ENCODE assay signal across 8 cellular contexts in genomic region chr19:57363734-57364181, GRCh38. TPM values are rescaled to one million over a fixed set of nuclear protein-coding genes. Genes with fewer than 3 reads are reported as not detected.
DNase-seq lines count a peak whose midpoint lies in the region; ATAC-seq, FAIRE-seq and TF ChIP-seq lines count a peak whose summit lies in the region.

No MANE protein-coding gene starts in this region.

- H3K4me3 Mint-ChIP-seq in stimulated activated memory B cell treated with anti-CD40 and anti-IgM and Interleukin-4, amounts not matched to agents 10 μg/mL and 1 μg/mL and 100 μg/mL, for 72 hours: peak overlapping the region; percentile 95

- H4K20me1 ChIP-seq in GM12878 (ENCODE audit: control insufficient read depth, insufficient read depth) (no peaks in the 10 kb centered on the region), keratinocyte (ENCODE audit: control insufficient read depth, extremely low read depth, insufficient read depth, low read length) (no peaks in the 10 kb centered on the region)

- TF ChIP-seq CTCF in GM12878 (IDR thresholded peaks at IDR 0.05 in 2 of 3, conservative IDR thresholded peaks at IDR 0.05 in 1 of 3; ENCODE audit: control insufficient read depth in 2 of 3, extremely low read depth in 1 of 3, insufficient read depth in 1 of 3, low read depth in 3 of 3, low read length in 3 of 3) (no peak), keratinocyte (optimal IDR thresholded peaks at IDR 0.05 in 1 of 3, IDR thresholded peaks at IDR 0.05 in 1 of 3, conservative IDR thresholded peaks at IDR 0.05 in 1 of 3; ENCODE audit: extremely low read depth in 1 of 3, insufficient read depth in 2 of 3, low read length in 3 of 3) (no peak)

- H3K79me2 ChIP-seq in GM12878 (ENCODE audit: control insufficient read depth, insufficient read depth, low read length) (peaks cover 5% of the 10 kb centered on the region), keratinocyte (ENCODE audit: control insufficient read depth, insufficient read depth, low read length) (peaks cover 17% of the 10 kb centered on the region)

- H3K27me3 ChIP-seq in GM12878 (replicated peaks in 1 of 2; ENCODE audit: control insufficient read depth in 2 of 2, insufficient read depth in 2 of 2, low read length in 1 of 2) (no peaks in the 10 kb centered on the region), keratinocyte (ENCODE audit: control insufficient read depth, extremely low read depth, insufficient read depth, low read length) (no peaks in the 10 kb centered on the region)

- intact Hi-C loops in GM12878 (cut with micrococcal nuclease; ENCODE audit: unreplicated experiment): loop anchor here (1.0 kb wide), 2 partner anchors 26 to 83 kb away; partner anchors contain the start of genes ZNF460 and ZNF548

- peaks cover 28% of the 10 kb centered on the region for H3K36me3 Mint-ChIP-seq in stimulated activated memory B cell treated with anti-CD40 and anti-IgM and Interleukin-4, amounts not matched to agents 10 μg/mL and 1 μg/mL and 100 μg/mL, for 72 hours

- H3K9me3 ChIP-seq in GM12878 (replicated peaks; ENCODE audit: control insufficient read depth, insufficient read depth, low read length) (no peaks in the 10 kb centered on the region; the same call in 2 of the 3 replicates), keratinocyte (ENCODE audit: control insufficient read depth, low read depth, low read length) (no peaks in the 10 kb centered on the region)

- TF ChIP-seq EP300 in Ishikawa (IDR thresholded peaks at IDR 0.05; ENCODE audit: borderline replicate concordance): no peak
- no peak for TF ChIP-seq EP300 in GM12878 (IDR thresholded peaks at IDR 0.05; ENCODE audit: borderline replicate concordance in 1 of 2, control insufficient read depth in 1 of 2, low read depth in 2 of 2, low read length in 2 of 2)

- H3K9me3 Mint-ChIP-seq in stimulated activated memory B cell treated with anti-CD40 and anti-IgM and Interleukin-4, amounts not matched to agents 10 μg/mL and 1 μg/mL and 100 μg/mL, for 72 hours: peaks cover 9% of the 10 kb centered on the region

- TF ChIP-seq RAD21 in Ishikawa (IDR thresholded peaks at IDR 0.05; ENCODE audit: low read depth): no peak
- no peak for TF ChIP-seq RAD21 in GM12878 (IDR thresholded peaks at IDR 0.05; ENCODE audit: insufficient read depth, low read depth, low read length)

- WGBS in GM12878 (ENCODE audit: insufficient coverage, insufficient replicate concordance, low lambda C conversion rate, missing lambda C conversion rate): 13% methylated on average over 11 of the region's 14 CpGs

- H3K4me3 ChIP-seq in GM12878 (peak overlapping the region; percentile 72), keratinocyte (ENCODE audit: control insufficient read depth in 2 of 3, extremely low read depth in 1 of 3, insufficient read depth in 2 of 3, low read depth in 1 of 3, low read length in 3 of 3) (peak overlapping the region; percentile 71 to 93 (median 91))

- dilution Hi-C loops in keratinocyte (cut with MboI; ENCODE audit: extremely low pct_ligation_motif_present, low sequenced_read_pairs): no loop called here

- no peaks in the 10 kb centered on the region for H3K9me1 ChIP-seq in keratinocyte (ENCODE audit: control insufficient read depth, extremely low read depth, insufficient read depth, low read length)

- peak; percentile 29 for ATAC-seq in GM12878
- peak; percentile 20 for ATAC-seq in stimulated activated memory B cell treated with anti-CD40 and anti-IgM and Interleukin-4, amounts not matched to agents 10 μg/mL and 1 μg/mL and 100 μg/mL, for 72 hours
- ATAC-seq in HG02759 (IDR thresholded peaks at IDR 0.05; ENCODE audit: unreplicated experiment): no peak

- in situ Hi-C loops in GM12878 (cut with MboI): no loop called here

- no TSS peak for BruUV-seq in GM12878 (replicated peaks; lab: Mats Ljungman, UMichigan)

- CTCF ChIA-PET in GM12878 (lab: Yijun Ruan, JAX): interaction anchor here (1.2 to 1.7 kb wide), 3 partner anchors 26 to 43 kb away, joined by 4 to 6 read pairs (median 5); partner anchors contain the start of genes ZNF543 and ZNF548

- TF ChIP-seq POLR2A in GM12878 (IDR thresholded peaks at IDR 0.05; ENCODE audit: low read depth, low read length): no peak

- peak overlapping the region; percentile 90 for H3K27ac Mint-ChIP-seq in stimulated activated memory B cell treated with anti-CD40 and anti-IgM and Interleukin-4, amounts not matched to agents 10 μg/mL and 1 μg/mL and 100 μg/mL, for 72 hours

- RAD21 ChIA-PET in GM12878 (lab: Charles Lee; ENCODE audit: unreplicated experiment): interaction anchor here (1.6 kb wide), 1 partner anchor 13 kb away, joined by 5 read pairs; the partner anchor contains the start of gene ZNF304

- no peaks in the 10 kb centered on the region for H3K4me1 ChIP-seq in GM12878 (ENCODE audit: control insufficient read depth, insufficient read depth, low read length)
- H3K4me1 ChIP-seq in keratinocyte (ENCODE audit: control insufficient read depth, extremely low read depth, insufficient read depth, low read length): peaks cover 6% of the 10 kb centered on the region

- no peaks in the 10 kb centered on the region; a peak in 1 of 4 replicates for H3K36me3 ChIP-seq in GM12878 (ENCODE audit: control insufficient read depth in 2 of 2, insufficient read depth in 2 of 2, low read length in 1 of 2)
- H3K36me3 ChIP-seq in keratinocyte (ENCODE audit: control insufficient read depth in 2 of 2, extremely low read depth in 1 of 2, insufficient read depth in 2 of 2, low read length in 2 of 2): peaks cover 0 to 2% of the 10 kb centered on the region in 2 experiments

- POLR2A ChIA-PET in GM12878 (lab: Charles Lee): interaction anchor here (1.4 kb wide), 2 partner anchors 13 to 25 kb away, joined by 4 to 5 read pairs; partner anchors contain the start of gene ZNF304

- peaks cover 20% of the 10 kb centered on the region for H3K4me1 Mint-ChIP-seq in stimulated activated memory B cell treated with anti-CD40 and anti-IgM and Interleukin-4, amounts not matched to agents 10 μg/mL and 1 μg/mL and 100 μg/mL, for 72 hours

- no peaks in the 10 kb centered on the region for H3K27me3 Mint-ChIP-seq in stimulated activated memory B cell treated with anti-CD40 and anti-IgM and Interleukin-4, amounts not matched to agents 10 μg/mL and 1 μg/mL and 100 μg/mL, for 72 hours

- H2AFZ ChIP-seq in GM12878 (ENCODE audit: control insufficient read depth, low read depth, low read length): peak overlapping the region; percentile 15; the same call in 1 of the 2 replicates
- peak overlapping the region; percentile 88 for H2AFZ ChIP-seq in keratinocyte (ENCODE audit: control insufficient read depth, low read length)

- FAIRE-seq in GM12878 (lab: Jason Lieb, UNC) (no peak), keratinocyte (lab: Jason Lieb, UNC) (peak; percentile 44)

- H3K9ac ChIP-seq in GM12878 (ENCODE audit: control insufficient read depth, insufficient read depth, low read length) (peak overlapping the region; percentile 68), keratinocyte (ENCODE audit: control insufficient read depth, extremely low read depth, insufficient read depth, low read length) (peak overlapping the region; percentile 88)

- DNase-seq in DMS 273 (lab: John Stamatoyannopoulos, UW; ENCODE audit: unreplicated experiment) (peak; percentile 44), DMS 273 treated with DMSO at 0.1 percent for 48 hours (lab: John Stamatoyannopoulos, UW) (no peak), GM12878 (ENCODE audit: low read depth, low spot score) (no peak), keratinocyte (ENCODE audit: low read depth, low spot score) (no peak), 8988T (no peak)

- SMC1A ChIA-PET in GM12878 (lab: Charles Lee; ENCODE audit: uncharacterized antibody, unreplicated experiment): interaction anchor here (0.8 to 1.6 kb wide), 2 partner anchors 17 to 261 kb away, joined by 3 read pairs; no protein-coding TSS in a partner anchor

- H3K27ac ChIP-seq in GM12878 (ENCODE audit: control insufficient read depth, insufficient read depth): peak overlapping the region; percentile 29
- H3K27ac ChIP-seq in keratinocyte (ENCODE audit: control insufficient read depth, insufficient read depth, low read length): peak overlapping the region; percentile 90

- H3K4me2 ChIP-seq in GM12878 (ENCODE audit: control insufficient read depth, insufficient read depth) (peak overlapping the region; percentile 73), keratinocyte (ENCODE audit: control insufficient read depth, extremely low read depth, insufficient read depth, low read depth, low read length) (peak overlapping the region; percentile 95)

RNA-seq across cellular contexts. Expression of gene TRAPPC2B, which starts 0.4 kb away (rescaled TPM):
- total RNA-seq in GM12878 (2013; cell fraction: nucleolus; rRNA removed): 14.0 and 19.6 TPM in 2 replicates
- total RNA-seq in GM12878 (2014; rRNA removed) (15.0 and 18.5 TPM in 2 replicates), GM12878 (2014; rRNA removed; fragmentation: Illumina TruSeq; extraction: Trizol) (21.9 and 22.2 TPM in 2 replicates), GM12878 (2021) (8.7 and 10.6 TPM in 2 replicates)
- 10.3 TPM for polyA plus RNA-seq in GM12878 (2011; ENCODE audit: low read depth)
- polyA plus RNA-seq in GM12878 (2011; rRNA removed) (24.5 and 29.6 TPM in 2 replicates), GM12878 (2014; fragmentation: Illumina TruSeq; extraction: Trizol) (9.9 and 21.5 TPM in 2 replicates), GM12878 (2014; fragmentation: Nextera tagmentation; extraction: Ambion mirVana) (10 to 100 TPM; 71.0 to 86.4 TPM), GM12878 (2014; rRNA removed) (18.5 and 26.6 TPM in 2 replicates), GM12878 (2016; fragmentation: Nextera tagmentation; extraction: Ambion mirVana) (10 to 100 TPM; 37.9 to 40.4 TPM), keratinocyte (15.8 to 22.2 TPM (median 20.8 TPM) in 3 replicates)
- 17.1 and 25.0 TPM in 2 replicates for polyA plus RNA-seq in GM12878 (2011; cell fraction: cytosol; rRNA removed)
- polyA plus RNA-seq in GM12878 (2011; cell fraction: nucleus; rRNA removed): 7.9 and 8.2 TPM in 2 replicates
- polyA plus RNA-seq in GM12878 (2012): 16.2 and 17.2 TPM in 2 replicates
- 7.3 and 9.9 TPM in 2 replicates for polyA minus RNA-seq in GM12878 (2011; rRNA and poly(A)+ RNA removed)
- polyA minus RNA-seq in GM12878 (2011; cell fraction: cytosol; rRNA and poly(A)+ RNA removed): 4.8 and 5.6 TPM in 2 replicates
- polyA minus RNA-seq in GM12878 (2011; cell fraction: nucleus; rRNA and poly(A)+ RNA removed): 2.2 and 3.9 TPM in 2 replicates
- 7.8 TPM for polyA plus RNA-seq in keratinocyte (2011; ENCODE audit: low read depth)
- polyA plus RNA-seq in keratinocyte (2011; cell fraction: cytosol; rRNA removed): 11.8 and 17.3 TPM in 2 replicates
- 12.2 and 15.0 TPM in 2 replicates for polyA plus RNA-seq in keratinocyte (2011; cell fraction: nucleus; rRNA removed)
- polyA plus RNA-seq in keratinocyte (2012; ENCODE audit: low replicate concordance): 16.0 and 19.9 TPM in 2 replicates
- polyA minus RNA-seq in keratinocyte: 1.5 to 7.1 TPM (median 6.8 TPM) in 3 replicates
- polyA minus RNA-seq in keratinocyte (2011; cell fraction: cytosol; rRNA and poly(A)+ RNA removed): 14.0 TPM
- 2.8 and 3.8 TPM in 2 replicates for polyA minus RNA-seq in keratinocyte (2011; cell fraction: nucleus; rRNA and poly(A)+ RNA removed)

RNA-seq across cellular contexts. Expression of gene ZNF547, which starts 0.4 kb away (rescaled TPM):
- total RNA-seq in GM12878 (2013; cell fraction: nucleolus; rRNA removed): 13.6 and 15.1 TPM in 2 replicates
- total RNA-seq in GM12878 (2014; rRNA removed) (4.1 and 4.6 TPM in 2 replicates), GM12878 (2014; rRNA removed; fragmentation: Illumina TruSeq; extraction: Trizol) (4.3 and 4.4 TPM in 2 replicates), GM12878 (2021) (2.6 and 3.0 TPM in 2 replicates)
- 0.87 TPM for polyA plus RNA-seq in GM12878 (2011; ENCODE audit: low read depth)
- polyA plus RNA-seq in GM12878 (2011; rRNA removed) (5.6 and 6.0 TPM in 2 replicates), GM12878 (2014; fragmentation: Illumina TruSeq; extraction: Trizol) (1.9 and 2.7 TPM in 2 replicates), GM12878 (2014; fragmentation: Nextera tagmentation; extraction: Ambion mirVana) (1 to 10 TPM; 2.3 to 3.5 TPM), GM12878 (2014; rRNA removed) (2.7 TPM in 2 replicates), GM12878 (2016; fragmentation: Nextera tagmentation; extraction: Ambion mirVana) (1 to 10 TPM; 2.7 to 3.7 TPM), keratinocyte (1.4 to 3.2 TPM (median 2.8 TPM) in 3 replicates)
- polyA plus RNA-seq in GM12878 (2011; cell fraction: cytosol; rRNA removed): 4.3 and 4.8 TPM in 2 replicates
- 4.3 and 5.4 TPM in 2 replicates for polyA plus RNA-seq in GM12878 (2011; cell fraction: nucleus; rRNA removed)
- 2.1 and 2.5 TPM in 2 replicates for polyA plus RNA-seq in GM12878 (2012)
- polyA minus RNA-seq in GM12878 (2011; rRNA and poly(A)+ RNA removed): 7.8 and 9.6 TPM in 2 replicates
- 1.9 TPM in 1 of 2 replicates, not detected in the other for polyA minus RNA-seq in GM12878 (2011; cell fraction: cytosol; rRNA and poly(A)+ RNA removed)
- 2.7 and 3.0 TPM in 2 replicates for polyA minus RNA-seq in GM12878 (2011; cell fraction: nucleus; rRNA and poly(A)+ RNA removed)
- polyA plus RNA-seq in keratinocyte (2011; ENCODE audit: low read depth): 1.2 TPM
- polyA plus RNA-seq in keratinocyte (2011; cell fraction: cytosol; rRNA removed): 0.74 and 1.1 TPM in 2 replicates
- 4.5 and 7.3 TPM in 2 replicates for polyA plus RNA-seq in keratinocyte (2011; cell fraction: nucleus; rRNA removed)
- polyA plus RNA-seq in keratinocyte (2012; ENCODE audit: low replicate concordance): 1.3 and 2.4 TPM in 2 replicates
- 2.6 to 4.2 TPM (median 3.6 TPM) in 3 replicates for polyA minus RNA-seq in keratinocyte
- 5.8 TPM for polyA minus RNA-seq in keratinocyte (2011; cell fraction: cytosol; rRNA and poly(A)+ RNA removed)
- 1.9 and 2.3 TPM in 2 replicates for polyA minus RNA-seq in keratinocyte (2011; cell fraction: nucleus; rRNA and poly(A)+ RNA removed)

RNA-seq across cellular contexts. Expression of gene ZNF304, which starts 12.7 kb away (rescaled TPM):
- 14.3 and 14.6 TPM in 2 replicates for total RNA-seq in GM12878 (2013; cell fraction: nucleolus; rRNA removed)
- total RNA-seq in GM12878 (2014; rRNA removed): 7.3 and 7.4 TPM in 2 replicates
- total RNA-seq in GM12878 (2014; rRNA removed; fragmentation: Illumina TruSeq; extraction: Trizol): 9.4 and 9.7 TPM in 2 replicates
- 8.6 and 8.8 TPM in 2 replicates for total RNA-seq in GM12878 (2021)
- 4.9 TPM for polyA plus RNA-seq in GM12878 (2011; ENCODE audit: low read depth)
- 11.6 and 12.1 TPM in 2 replicates for polyA plus RNA-seq in GM12878 (2011; rRNA removed)
- 7.4 and 9.1 TPM in 2 replicates for polyA plus RNA-seq in GM12878 (2011; cell fraction: cytosol; rRNA removed)
- 9.2 and 10.4 TPM in 2 replicates for polyA plus RNA-seq in GM12878 (2011; cell fraction: nucleus; rRNA removed)
- 6.2 and 7.2 TPM in 2 replicates for polyA plus RNA-seq in GM12878 (2012)
- 8.0 and 9.0 TPM in 2 replicates for polyA plus RNA-seq in GM12878 (2014; fragmentation: Illumina TruSeq; extraction: Trizol)
- 1 to 10 TPM; 1.1 to 1.5 TPM for polyA plus RNA-seq in GM12878 (2014; fragmentation: Nextera tagmentation; extraction: Ambion mirVana)
- 5.0 and 5.5 TPM in 2 replicates for polyA plus RNA-seq in GM12878 (2014; rRNA removed)
- 1 to 10 TPM; 5.0 to 6.6 TPM for polyA plus RNA-seq in GM12878 (2016; fragmentation: Nextera tagmentation; extraction: Ambion mirVana)
- polyA minus RNA-seq in GM12878 (2011; rRNA and poly(A)+ RNA removed): 18.6 and 20.1 TPM in 2 replicates
- polyA minus RNA-seq in GM12878 (2011; cell fraction: cytosol; rRNA and poly(A)+ RNA removed): 6.0 and 7.2 TPM in 2 replicates
- 5.8 and 7.3 TPM in 2 replicates for polyA minus RNA-seq in GM12878 (2011; cell fraction: nucleus; rRNA and poly(A)+ RNA removed)
- polyA plus RNA-seq in keratinocyte: 7.4 to 8.1 TPM (median 7.7 TPM) in 3 replicates
- polyA plus RNA-seq in keratinocyte (2011; ENCODE audit: low read depth): 1.2 TPM
- 2.9 and 5.4 TPM in 2 replicates for polyA plus RNA-seq in keratinocyte (2011; cell fraction: cytosol; rRNA removed)
- 11.6 and 12.8 TPM in 2 replicates for polyA plus RNA-seq in keratinocyte (2011; cell fraction: nucleus; rRNA removed)
- 5.7 and 6.3 TPM in 2 replicates for polyA plus RNA-seq in keratinocyte (2012; ENCODE audit: low replicate concordance)
- polyA minus RNA-seq in keratinocyte: 6.7 to 15.4 TPM (median 15.0 TPM) in 3 replicates
- polyA minus RNA-seq in keratinocyte (2011; cell fraction: cytosol; rRNA and poly(A)+ RNA removed): 7.3 TPM
- 12.0 and 17.7 TPM in 2 replicates for polyA minus RNA-seq in keratinocyte (2011; cell fraction: nucleus; rRNA and poly(A)+ RNA removed)

RNA-seq across cellular contexts. Expression of gene ZNF548, which starts 25.9 kb away (rescaled TPM):
- 94.2 and 96.4 TPM in 2 replicates for total RNA-seq in GM12878 (2013; cell fraction: nucleolus; rRNA removed)
- total RNA-seq in GM12878 (2014; rRNA removed) (17.6 and 21.1 TPM in 2 replicates), GM12878 (2014; rRNA removed; fragmentation: Illumina TruSeq; extraction: Trizol) (17.8 and 18.1 TPM in 2 replicates), GM12878 (2021) (18.2 and 18.6 TPM in 2 replicates)
- 14.7 TPM for polyA plus RNA-seq in GM12878 (2011; ENCODE audit: low read depth)
- polyA plus RNA-seq in GM12878 (2011; rRNA removed) (44.8 and 59.3 TPM in 2 replicates), GM12878 (2014; fragmentation: Illumina TruSeq; extraction: Trizol) (16.3 and 21.2 TPM in 2 replicates), GM12878 (2014; fragmentation: Nextera tagmentation; extraction: Ambion mirVana) (1 to 10 TPM; 3.9 to 5.6 TPM), GM12878 (2014; rRNA removed) (16.8 and 17.8 TPM in 2 replicates), GM12878 (2016; fragmentation: Nextera tagmentation; extraction: Ambion mirVana) (1 to 10 TPM; 8.4 to 9.1 TPM), keratinocyte (8.5 to 11.4 TPM (median 10.8 TPM) in 3 replicates)
- polyA plus RNA-seq in GM12878 (2011; cell fraction: cytosol; rRNA removed): 36.1 and 41.8 TPM in 2 replicates
- 39.7 and 48.9 TPM in 2 replicates for polyA plus RNA-seq in GM12878 (2011; cell fraction: nucleus; rRNA removed)
- 18.2 and 20.3 TPM in 2 replicates for polyA plus RNA-seq in GM12878 (2012)
- 38.3 and 40.6 TPM in 2 replicates for polyA minus RNA-seq in GM12878 (2011; rRNA and poly(A)+ RNA removed)
- polyA minus RNA-seq in GM12878 (2011; cell fraction: cytosol; rRNA and poly(A)+ RNA removed): 13.7 and 13.9 TPM in 2 replicates
- 18.6 and 26.0 TPM in 2 replicates for polyA minus RNA-seq in GM12878 (2011; cell fraction: nucleus; rRNA and poly(A)+ RNA removed)
- 2.6 TPM for polyA plus RNA-seq in keratinocyte (2011; ENCODE audit: low read depth)
- polyA plus RNA-seq in keratinocyte (2011; cell fraction: cytosol; rRNA removed): 5.1 and 7.8 TPM in 2 replicates
- polyA plus RNA-seq in keratinocyte (2011; cell fraction: nucleus; rRNA removed): 15.2 and 15.9 TPM in 2 replicates
- 5.0 and 7.0 TPM in 2 replicates for polyA plus RNA-seq in keratinocyte (2012; ENCODE audit: low replicate concordance)
- polyA minus RNA-seq in keratinocyte: 11.5 to 24.2 TPM (median 18.5 TPM) in 3 replicates
- polyA minus RNA-seq in keratinocyte (2011; cell fraction: cytosol; rRNA and poly(A)+ RNA removed): 5.4 TPM
- 8.4 and 16.6 TPM in 2 replicates for polyA minus RNA-seq in keratinocyte (2011; cell fraction: nucleus; rRNA and poly(A)+ RNA removed)

RNA-seq across cellular contexts. Expression of gene ZNF543, which starts 43.5 kb away (rescaled TPM):
- total RNA-seq in GM12878 (2013; cell fraction: nucleolus; rRNA removed): 20.8 and 22.8 TPM in 2 replicates
- 9.0 and 9.5 TPM in 2 replicates for total RNA-seq in GM12878 (2014; rRNA removed)
- 8.5 and 8.6 TPM in 2 replicates for total RNA-seq in GM12878 (2014; rRNA removed; fragmentation: Illumina TruSeq; extraction: Trizol)
- total RNA-seq in GM12878 (2021): 7.3 and 8.0 TPM in 2 replicates
- 2.7 TPM for polyA plus RNA-seq in GM12878 (2011; ENCODE audit: low read depth)
- polyA plus RNA-seq in GM12878 (2011; rRNA removed): 3.4 and 4.5 TPM in 2 replicates
- polyA plus RNA-seq in GM12878 (2011; cell fraction: cytosol; rRNA removed): 2.3 and 2.9 TPM in 2 replicates
- polyA plus RNA-seq in GM12878 (2011; cell fraction: nucleus; rRNA removed): 2.8 TPM in 2 replicates
- 2.7 and 3.0 TPM in 2 replicates for polyA plus RNA-seq in GM12878 (2012)
- 2.4 and 2.7 TPM in 2 replicates for polyA plus RNA-seq in GM12878 (2014; fragmentation: Illumina TruSeq; extraction: Trizol)
- under 1 TPM; 0.53 to 0.74 TPM for polyA plus RNA-seq in GM12878 (2014; fragmentation: Nextera tagmentation; extraction: Ambion mirVana)
- polyA plus RNA-seq in GM12878 (2014; rRNA removed): 3.2 and 3.5 TPM in 2 replicates
- 1 to 10 TPM; 3.7 to 4.3 TPM for polyA plus RNA-seq in GM12878 (2016; fragmentation: Nextera tagmentation; extraction: Ambion mirVana)
- 13.2 and 14.1 TPM in 2 replicates for polyA minus RNA-seq in GM12878 (2011; rRNA and poly(A)+ RNA removed)
- 5.6 TPM in 2 replicates for polyA minus RNA-seq in GM12878 (2011; cell fraction: cytosol; rRNA and poly(A)+ RNA removed)
- 5.6 and 7.7 TPM in 2 replicates for polyA minus RNA-seq in GM12878 (2011; cell fraction: nucleus; rRNA and poly(A)+ RNA removed)
- polyA plus RNA-seq in keratinocyte: 2.1 to 2.9 TPM (median 2.5 TPM) in 3 replicates
- polyA plus RNA-seq in keratinocyte (2011; ENCODE audit: low read depth): 1.4 TPM
- polyA plus RNA-seq in keratinocyte (2011; cell fraction: cytosol; rRNA removed): 0.99 and 1.4 TPM in 2 replicates
- 3.3 and 3.8 TPM in 2 replicates for polyA plus RNA-seq in keratinocyte (2011; cell fraction: nucleus; rRNA removed)
- 1.5 and 2.6 TPM in 2 replicates for polyA plus RNA-seq in keratinocyte (2012; ENCODE audit: low replicate concordance)
- 3.2 to 9.7 TPM (median 9.5 TPM) in 3 replicates for polyA minus RNA-seq in keratinocyte
- polyA minus RNA-seq in keratinocyte (2011; cell fraction: cytosol; rRNA and poly(A)+ RNA removed): 5.6 TPM
- 7.6 and 13.2 TPM in 2 replicates for polyA minus RNA-seq in keratinocyte (2011; cell fraction: nucleus; rRNA and poly(A)+ RNA removed)
